1 cellular context compared by ENCODE assay signal in the genomic region with DNA sequence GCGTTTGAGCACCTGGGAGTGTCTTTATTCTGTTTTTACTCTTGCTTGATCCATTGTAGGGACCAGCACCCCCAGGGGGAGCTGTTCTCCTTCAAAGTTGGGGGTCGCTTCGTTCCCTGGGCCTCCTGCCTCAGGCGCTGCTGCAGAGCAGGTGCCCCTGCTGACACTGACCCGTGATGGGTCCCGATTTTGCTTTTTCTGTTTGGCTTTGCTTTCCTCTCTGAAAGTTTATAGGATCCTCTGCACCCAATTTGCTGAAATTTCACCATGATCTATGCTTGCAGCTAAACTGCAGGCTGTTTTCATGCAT.
TF ChIP-seq lines count a peak whose summit lies in the region.

No MANE protein-coding gene starts in this region.

TF ChIP-seq in HEK293, 187 proteins besides CTCF, POLR2A, EP300 and RAD21 (continued from another document):
- TF ChIP-seq, protein P1, sequence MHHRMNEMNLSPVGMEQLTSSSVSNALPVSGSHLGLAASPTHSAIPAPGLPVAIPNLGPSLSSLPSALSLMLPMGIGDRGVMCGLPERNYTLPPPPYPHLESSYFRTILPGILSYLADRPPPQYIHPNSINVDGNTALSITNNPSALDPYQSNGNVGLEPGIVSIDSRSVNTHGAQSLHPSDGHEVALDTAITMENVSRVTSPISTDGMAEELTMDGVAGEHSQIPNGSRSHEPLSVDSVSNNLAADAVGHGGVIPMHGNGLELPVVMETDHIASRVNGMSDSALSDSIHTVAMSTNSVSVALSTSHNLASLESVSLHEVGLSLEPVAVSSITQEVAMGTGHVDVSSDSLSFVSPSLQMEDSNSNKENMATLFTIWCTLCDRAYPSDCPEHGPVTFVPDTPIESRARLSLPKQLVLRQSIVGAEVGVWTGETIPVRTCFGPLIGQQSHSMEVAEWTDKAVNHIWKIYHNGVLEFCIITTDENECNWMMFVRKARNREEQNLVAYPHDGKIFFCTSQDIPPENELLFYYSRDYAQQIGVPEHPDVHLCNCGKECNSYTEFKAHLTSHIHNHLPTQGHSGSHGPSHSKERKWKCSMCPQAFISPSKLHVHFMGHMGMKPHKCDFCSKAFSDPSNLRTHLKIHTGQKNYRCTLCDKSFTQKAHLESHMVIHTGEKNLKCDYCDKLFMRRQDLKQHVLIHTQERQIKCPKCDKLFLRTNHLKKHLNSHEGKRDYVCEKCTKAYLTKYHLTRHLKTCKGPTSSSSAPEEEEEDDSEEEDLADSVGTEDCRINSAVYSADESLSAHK (tag by site-specific recombination; IDR thresholded peaks at IDR 0.05), result no peak
- TF ChIP-seq ZNF146 (tag by site-specific recombination; IDR thresholded peaks at IDR 0.05), result no peak
- TF ChIP-seq ZNF530 (tag by site-specific recombination; IDR thresholded peaks at IDR 0.05; ENCODE audit: low read depth), result no peak
- no peak for TF ChIP-seq ZNF239 (tag by site-specific recombination; IDR thresholded peaks at IDR 0.05)
- TF ChIP-seq ZNF404 (tag by site-specific recombination; IDR thresholded peaks at IDR 0.05), result no peak
- TF ChIP-seq WT1 (tag by site-specific recombination; IDR thresholded peaks at IDR 0.05), result no peak
- no peak for TF ChIP-seq ZNF169 (tag by site-specific recombination; IDR thresholded peaks at IDR 0.05)
- TF ChIP-seq, protein P2, sequence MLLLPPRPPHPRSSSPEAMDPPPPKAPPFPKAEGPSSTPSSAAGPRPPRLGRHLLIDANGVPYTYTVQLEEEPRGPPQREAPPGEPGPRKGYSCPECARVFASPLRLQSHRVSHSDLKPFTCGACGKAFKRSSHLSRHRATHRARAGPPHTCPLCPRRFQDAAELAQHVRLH (tag by site-specific recombination; IDR thresholded peaks at IDR 0.05), result no peak
- no peak for TF ChIP-seq KLF7 (tag by site-specific recombination; IDR thresholded peaks at IDR 0.05; ENCODE audit: borderline replicate concordance)
- no peak for TF ChIP-seq ZNF777 (tag by site-specific recombination; IDR thresholded peaks at IDR 0.05; ENCODE audit: borderline replicate concordance)
- TF ChIP-seq GLIS2 (tag by site-specific recombination; IDR thresholded peaks at IDR 0.05), result no peak
- TF ChIP-seq ZNF501 (tag by site-specific recombination; IDR thresholded peaks at IDR 0.05), result no peak
- no peak for TF ChIP-seq HOXA7 (CRISPR knock-in tag; IDR thresholded peaks at IDR 0.05; ENCODE audit: borderline replicate concordance)
- no peak for TF ChIP-seq ZNF707 (tag by site-specific recombination; IDR thresholded peaks at IDR 0.05)
- no peak for TF ChIP-seq KLF1 (tag by site-specific recombination; IDR thresholded peaks at IDR 0.05)
- TF ChIP-seq ZFP37 (tag by site-specific recombination; IDR thresholded peaks at IDR 0.05), result no peak
